In genomic region chr9:136115641-136116359, GRCh38 we compare ENCODE assay signal across 1 cellular context.
TF ChIP-seq lines count a peak whose summit lies in the region.

No MANE protein-coding gene starts in this region.

TF ChIP-seq in HepG2, 621 proteins besides CTCF, POLR2A, EP300 and RAD21:
- TF ChIP-seq THYN1 (CRISPR knock-in tag; IDR thresholded peaks at IDR 0.05; ENCODE audit: borderline replicate concordance, low read depth): no peak
- no peak for TF ChIP-seq ZNF251 (CRISPR knock-in tag; IDR thresholded peaks at IDR 0.05)
- peak; percentile 67 for TF ChIP-seq AGO2 (optimal IDR thresholded peaks at IDR 0.05; ENCODE audit: low read depth, low read length)
- no peak for TF ChIP-seq MEF2D (CRISPR knock-in tag; IDR thresholded peaks at IDR 0.05)
- TF ChIP-seq KLF11 (CRISPR knock-in tag; IDR thresholded peaks at IDR 0.05): no peak
